In the genomic region with DNA sequence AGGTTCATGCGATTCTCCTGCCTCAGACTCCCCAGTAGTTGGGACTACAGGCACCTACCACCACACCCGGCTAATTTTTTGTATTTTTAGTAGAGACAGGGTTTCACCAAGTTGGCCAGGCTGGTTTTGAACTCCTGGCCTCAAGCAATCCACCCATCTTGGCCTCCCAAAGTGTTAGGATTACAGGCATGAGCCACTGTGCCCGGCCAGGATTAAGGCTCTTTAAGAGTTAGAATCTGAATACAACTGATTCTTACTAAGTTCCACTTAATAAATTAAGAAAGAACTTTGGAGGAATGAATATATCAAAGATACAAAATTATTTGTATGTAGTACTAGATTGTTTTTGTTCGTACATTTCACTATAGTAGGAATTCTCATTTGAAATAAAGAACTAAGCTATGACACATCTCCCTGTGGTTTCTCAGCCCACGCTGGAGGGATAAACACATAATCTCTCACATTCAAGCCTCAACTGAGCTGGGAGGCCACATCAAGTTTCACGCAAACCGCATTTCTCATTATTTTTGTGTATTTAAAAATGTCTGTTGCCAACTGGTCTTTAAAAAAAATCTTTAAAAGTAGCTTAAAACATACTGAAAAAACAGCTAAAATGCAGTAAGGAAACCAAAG, we compare ENCODE assay signal across 9 cellular contexts. TPM values are rescaled to one million over a fixed set of nuclear protein-coding genes. Genes with fewer than 3 reads are reported as not detected.
A peak's percentile ranks its signal among the peaks of the same experiment; 100 is the strongest.
DNase-seq lines count a peak whose midpoint lies in the region; ATAC-seq and TF ChIP-seq lines count a peak whose summit lies in the region.
"Had no signal": no experiment of that assay in that cellular context is flagged by ENCODE, and none has a peak within 500 bp of the region (broad histone marks: within the 10 kb centered on the region; RNA-seq: fewer than 3 reads in every experiment).

No MANE protein-coding gene starts in this region.

- H3K27ac ChIP-seq in gastrocnemius medialis = no peak overlapping the region

- DNase-seq in GM10266 (ENCODE audit: extremely low spot score) = peak; percentile 21
- DNase-seq in T-helper 2 cell = peak in 3 of 5 experiments; percentile 10 to 69 (median 17)
- no peak for DNase-seq in chondrocyte (ENCODE audit: low spot score)
- DNase-seq in stimulated activated CD4-positive, alpha-beta T cell treated with anti-CD3 and anti-CD28 coated beads, Interleukin-4, amount 100 ng/mL, for 48 hours (ENCODE audit: low read depth in 2 of 2) = peak; percentile 20 to 59
- DNase-seq in NCI-H524 treated with DMSO at 0.1 percent for 48 hours (lab: John Stamatoyannopoulos, UW) = no peak
- DNase-seq in gastrocnemius medialis = no peak
- DNase-seq in NCI-H146 treated with DMSO at 0.1 percent for 48 hours (lab: John Stamatoyannopoulos, UW; ENCODE audit: unreplicated experiment) = no peak
- no peak for DNase-seq in head of caudate nucleus
- DNase-seq: SHP77 treated with DMSO at 0.1 percent for 48 hours had no signal

- no peaks in the 10 kb centered on the region for H3K9me3 Mint-ChIP-seq in chondrocyte (ENCODE audit: low read depth)

- H3K4me1 ChIP-seq in gastrocnemius medialis = peaks cover 0 to 3% of the 10 kb centered on the region in 2 donors

- ATAC-seq in gastrocnemius medialis = no peak

- no peaks in the 10 kb centered on the region for H3K36me3 Mint-ChIP-seq in chondrocyte (ENCODE audit: low read depth)

- TF ChIP-seq CTCF in GM10266 (IDR thresholded peaks at IDR 0.05; ENCODE audit: control insufficient read depth, insufficient read depth, low read depth, missing control alignments) (no peak), chondrocyte (IDR thresholded peaks at IDR 0.05) (no peak), gastrocnemius medialis (IDR thresholded peaks at IDR 0.05 in 4 of 5, conservative IDR thresholded peaks at IDR 0.05 in 1 of 5) (no peak)

- no peaks in the 10 kb centered on the region for H3K27me3 Mint-ChIP-seq in chondrocyte (ENCODE audit: low read depth)

- no peaks in the 10 kb centered on the region for H3K27me3 ChIP-seq in gastrocnemius medialis

- no peaks in the 10 kb centered on the region for H3K36me3 ChIP-seq in gastrocnemius medialis

- in situ Hi-C loops in gastrocnemius medialis (cut with MboI; ENCODE audit: low sequenced_read_pairs in 4 of 4) = loop anchor here in 3 of 4 donors (10.0 to 25.0 kb wide), 3 partner anchors 114 to 1424 kb away; no protein-coding TSS in a partner anchor

- peak overlapping the region; percentile 66 for H3K27ac Mint-ChIP-seq in chondrocyte (ENCODE audit: unreplicated experiment)

- no peak overlapping the region for H3K4me3 ChIP-seq in gastrocnemius medialis

- H3K4me1 Mint-ChIP-seq in chondrocyte (ENCODE audit: low read depth) = peaks cover 32% of the 10 kb centered on the region

- intact Hi-C loops in gastrocnemius medialis (cut with DNase I; ENCODE audit: low total_unique reads) = loop anchor here (10.0 kb wide), 2 partner anchors 384 to 904 kb away; a partner anchor contains a TSS
- intact Hi-C loops in head of caudate nucleus (cut with DNase I) = loop anchor here (10.0 kb wide), 1 partner anchor 114 kb away; no protein-coding TSS in a partner anchor

- no peaks in the 10 kb centered on the region for H3K9me3 ChIP-seq in gastrocnemius medialis

- no peak for TF ChIP-seq POLR2A in gastrocnemius medialis (IDR thresholded peaks at IDR 0.05)

- no peak overlapping the region for H3K4me3 Mint-ChIP-seq in chondrocyte (ENCODE audit: unreplicated experiment)

RNA-seq across cellular contexts. Expression of a gene that starts 34.2 kb away (rescaled TPM):
- 13.8 to 18.0 TPM (median 17.3 TPM) in 3 replicates for total RNA-seq in chondrocyte
- 10 to 100 TPM in 2 of 4 donors, 1 to 10 TPM in 2; 5.2 to 33.5 (median 12.5) TPM for total RNA-seq in gastrocnemius medialis

Comparison
In these comparisons a context has a peak if more than half of its experiments do, and no peak if none do; other contexts are left out.
1. DNase-seq: peak in GM10266 (single experiment), T-helper 2 cell (3 of 5) and stimulated activated CD4-positive, alpha-beta T cell treated with anti-CD3 and anti-CD28 coated beads, Interleukin-4, amount 100 ng/mL, for 48 hours (2 of 2); none in chondrocyte (single experiment), NCI-H524 treated with DMSO at 0.1 percent for 48 hours (single experiment), gastrocnemius medialis (0 of 2), NCI-H146 treated with DMSO at 0.1 percent for 48 hours (single experiment) and head of caudate nucleus (0 of 42).